In the genomic region with DNA sequence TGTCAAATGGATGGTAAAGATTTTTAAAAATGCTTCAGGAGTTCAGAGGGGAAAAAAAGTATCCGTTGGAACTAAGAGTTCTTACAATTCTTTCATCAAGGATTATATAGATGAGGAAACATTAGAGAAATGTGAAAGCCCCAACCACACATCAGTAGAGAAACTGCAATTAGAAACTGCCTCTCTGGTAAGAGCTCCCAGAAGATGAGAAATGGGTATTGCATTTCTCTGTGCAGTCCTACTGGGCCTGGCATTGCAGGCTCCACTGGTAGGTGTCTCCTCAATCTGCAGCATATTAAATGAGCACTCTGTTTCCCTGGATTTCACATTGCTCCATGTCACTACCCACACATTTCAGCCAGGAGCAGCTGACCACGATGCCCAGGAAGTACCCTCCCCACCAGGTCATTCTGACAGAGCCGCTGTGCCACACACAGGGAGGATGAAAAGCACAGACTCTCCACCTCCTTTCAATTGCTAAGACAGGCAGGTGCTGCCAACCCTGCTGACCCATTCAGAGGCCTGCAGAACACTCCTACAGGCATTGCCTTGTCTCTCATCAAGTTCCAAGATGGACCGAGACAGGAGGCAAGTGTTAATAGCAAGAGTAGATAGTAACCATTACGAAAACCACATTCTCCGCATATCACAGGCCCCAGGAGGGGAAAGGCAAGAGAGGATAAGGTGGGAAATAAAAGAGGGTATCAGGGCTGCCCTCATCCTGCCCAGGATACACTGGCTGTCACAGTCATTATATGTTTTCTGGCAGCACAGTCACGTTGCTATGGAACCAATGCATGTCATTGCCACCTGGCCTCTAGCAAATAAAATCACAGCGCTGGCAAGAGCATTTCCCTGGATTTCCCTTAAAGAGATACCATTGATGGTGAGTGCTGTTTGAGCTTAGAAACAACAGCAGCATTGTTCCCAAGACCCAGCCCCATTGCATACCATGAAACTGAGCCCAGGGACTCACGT, we compare ENCODE assay signal across 14 cellular contexts.
DNase-seq lines count a peak whose midpoint lies in the region; ATAC-seq and TF ChIP-seq lines count a peak whose summit lies in the region.
"Had no signal": no experiment of that assay in that cellular context is flagged by ENCODE, and none has a peak within 500 bp of the region (broad histone marks: within the 10 kb centered on the region; RNA-seq: fewer than 3 reads in every experiment).

No MANE protein-coding gene starts in this region.

- no peak overlapping the region for H3K56ac ChIP-seq in mesendoderm (ENCODE audit: low read length)

- no peaks in the 10 kb centered on the region for H3K9me3 ChIP-seq in MM.1S (replicated peaks; ENCODE audit: insufficient read depth, low read length)
- H3K9me3 ChIP-seq: upper lobe of left lung had no signal

- H3F3A ChIP-seq in MM.1S (ENCODE audit: insufficient read depth, low read length): peaks cover 8% of the 10 kb centered on the region; the same call in 1 of the 2 replicates

- TF ChIP-seq CTCF in MM.1S (IDR thresholded peaks at IDR 0.05; ENCODE audit: low read length): no peak

- no peaks in the 10 kb centered on the region for H3K9me2 ChIP-seq in MM.1S (replicated peaks; ENCODE audit: insufficient read depth, low read length)

- H3K4me1 ChIP-seq in MM.1S (ENCODE audit: low read length) (peaks cover 23% of the 10 kb centered on the region), mesendoderm (ENCODE audit: control insufficient read depth, low read depth, low read length) (no peaks in the 10 kb centered on the region)

- no peaks in the 10 kb centered on the region for H3K79me1 ChIP-seq in mesendoderm (ENCODE audit: low read length)

- H3K36me3 Mint-ChIP-seq in activated T-helper 2 cell treated with anti-CD3 and anti-CD28 coated beads, Interferon-gamma antibody, Interleukin-2, Interleukin-4, amounts not matched to agents 10 μg/mL and 5 μg/mL and 100 μg/mL, durations not matched to agents 14 hours and 24 hours and 36 hours (ENCODE audit: low read depth): peaks cover 54% of the 10 kb centered on the region

- H3K27ac ChIP-seq in MM.1S (ENCODE audit: low read length): peak overlapping the region; percentile 4; the same call in 1 of the 2 replicates
- H3K27ac ChIP-seq in mesendoderm (ENCODE audit: low read depth, low read length): no peak overlapping the region
- H3K27ac ChIP-seq: upper lobe of left lung had no signal

- H3K4me2 ChIP-seq in MM.1S (ENCODE audit: low read depth, low read length) (no peak overlapping the region), mesendoderm (ENCODE audit: low read length) (no peak overlapping the region)

- H3K27ac Mint-ChIP-seq in activated T-helper 2 cell treated with anti-CD3 and anti-CD28 coated beads, Interferon-gamma antibody, Interleukin-2, Interleukin-4, amounts not matched to agents 10 μg/mL and 5 μg/mL and 100 μg/mL, durations not matched to agents 14 hours and 24 hours and 36 hours: peak overlapping the region; percentile 28
- H3K27ac Mint-ChIP-seq: activated CD4-positive, alpha-beta T cell treated with anti-CD3 and anti-CD28 coated beads for 36 hours had no signal

- H3K4ac ChIP-seq in mesendoderm (ENCODE audit: low read depth, low read length): no peak overlapping the region

- H3K9ac ChIP-seq in MM.1S (ENCODE audit: low read length) (no peak overlapping the region), mesendoderm (ENCODE audit: low read length) (no peak overlapping the region)

- ATAC-seq in HG03571 (IDR thresholded peaks at IDR 0.05; ENCODE audit: unreplicated experiment): no peak
- no peak for ATAC-seq in HG02759 (IDR thresholded peaks at IDR 0.05; ENCODE audit: unreplicated experiment)
- no peak for ATAC-seq in HG02938 (IDR thresholded peaks at IDR 0.05; ENCODE audit: unreplicated experiment)
- ATAC-seq: activated CD4-positive, alpha-beta T cell treated with anti-CD3 and anti-CD28 coated beads for 36 hours had no signal

- no peak overlapping the region for H4K5ac ChIP-seq in mesendoderm (ENCODE audit: low read length)

- H2BK15ac ChIP-seq in mesendoderm (replicated peaks; ENCODE audit: low read depth): no peak overlapping the region

- no peaks in the 10 kb centered on the region for H3K79me2 ChIP-seq in MM.1S (ENCODE audit: low read length)
- no peaks in the 10 kb centered on the region for H3K79me2 ChIP-seq in mesendoderm (ENCODE audit: control insufficient read depth, insufficient read depth, low read length)

- no CpG with 5 or more reads among the region's 9 CpGs for WGBS in mesendoderm (ENCODE audit: extremely low coverage, insufficient coverage, low lambda C conversion rate)

- H3K4me3 Mint-ChIP-seq in activated T-helper 2 cell treated with anti-CD3 and anti-CD28 coated beads, Interferon-gamma antibody, Interleukin-2, Interleukin-4, amounts not matched to agents 10 μg/mL and 5 μg/mL and 100 μg/mL, durations not matched to agents 14 hours and 24 hours and 36 hours (ENCODE audit: low read depth): no peak overlapping the region
- H3K4me3 Mint-ChIP-seq: activated CD4-positive, alpha-beta T cell treated with anti-CD3 and anti-CD28 coated beads for 36 hours had no signal

- H2BK5ac ChIP-seq in mesendoderm (ENCODE audit: low read length): no peak overlapping the region

- no peak overlapping the region for H4K8ac ChIP-seq in mesendoderm (ENCODE audit: low read depth, low read length)

- no peaks in the 10 kb centered on the region for H4K20me1 ChIP-seq in MM.1S (ENCODE audit: insufficient read depth, low read length)

- H3K9me3 Mint-ChIP-seq in activated T-helper 2 cell treated with anti-CD3 and anti-CD28 coated beads, Interferon-gamma antibody, Interleukin-2, Interleukin-4, amounts not matched to agents 10 μg/mL and 5 μg/mL and 100 μg/mL, durations not matched to agents 14 hours and 24 hours and 36 hours: no peaks in the 10 kb centered on the region

- intact Hi-C loops in activated T-helper 2 cell treated with anti-CD3 and anti-CD28 coated beads, Interferon-gamma antibody, Interleukin-2, Interleukin-4, amounts not matched to agents 10 μg/mL and 5 μg/mL and 100 μg/mL, durations not matched to agents 14 hours and 24 hours and 36 hours (cut with micrococcal nuclease): loop anchor here (10.0 kb wide), 2 partner anchors 435 to 565 kb away; no protein-coding TSS in a partner anchor

- H2AK5ac ChIP-seq in mesendoderm (ENCODE audit: low read length): no peak overlapping the region

- H3K27me3 Mint-ChIP-seq in activated T-helper 2 cell treated with anti-CD3 and anti-CD28 coated beads, Interferon-gamma antibody, Interleukin-2, Interleukin-4, amounts not matched to agents 10 μg/mL and 5 μg/mL and 100 μg/mL, durations not matched to agents 14 hours and 24 hours and 36 hours (ENCODE audit: low read depth): no peaks in the 10 kb centered on the region
- H3K27me3 Mint-ChIP-seq: activated CD4-positive, alpha-beta T cell treated with anti-CD3 and anti-CD28 coated beads for 36 hours had no signal

- H3K4me3 ChIP-seq in MM.1S (ENCODE audit: low read length) (no peak overlapping the region), mesendoderm (ENCODE audit: low read length) (no peak overlapping the region)
- H3K4me3 ChIP-seq: lung, upper lobe of left lung had no signal

- no peak overlapping the region for H2AFZ ChIP-seq in MM.1S (ENCODE audit: low read length)

- H3K18ac ChIP-seq in mesendoderm (ENCODE audit: low read length): no peak overlapping the region

- no peaks in the 10 kb centered on the region for H3K36me3 ChIP-seq in MM.1S (replicated peaks; ENCODE audit: insufficient read depth, low read length)
- H3K36me3 ChIP-seq in mesendoderm (ENCODE audit: control insufficient read depth, insufficient read depth, low read length): no peaks in the 10 kb centered on the region

- peaks cover 42% of the 10 kb centered on the region for H3K4me1 Mint-ChIP-seq in activated T-helper 2 cell treated with anti-CD3 and anti-CD28 coated beads, Interferon-gamma antibody, Interleukin-2, Interleukin-4, amounts not matched to agents 10 μg/mL and 5 μg/mL and 100 μg/mL, durations not matched to agents 14 hours and 24 hours and 36 hours (ENCODE audit: low read depth)

- H2BK120ac ChIP-seq in mesendoderm (ENCODE audit: low read depth, low read length): no peak overlapping the region

- DNase-seq in G401 (ENCODE audit: low spot score) (peak; percentile 68), MM.1S (no peak), mesendoderm (peak; percentile 93)
- DNase-seq in activated T-helper 2 cell treated with anti-CD3 and anti-CD28 coated beads, Interferon-gamma antibody, Interleukin-2, Interleukin-4, amounts not matched to agents 10 μg/mL and 5 μg/mL and 100 μg/mL, durations not matched to agents 14 hours and 24 hours and 36 hours (ENCODE audit: low spot score): no peak
- DNase-seq: activated CD4-positive, alpha-beta T cell treated with anti-CD3 and anti-CD28 coated beads for 36 hours; activated gamma-delta T cell treated with Interleukin-2 at 50 U/mL for 16 hours; foreskin fibroblast; NCI-H187; retina; upper lobe of left lung had no signal

- in situ Hi-C loops in G401 (cut with HindIII; ENCODE audit: low sequenced_read_pairs): no loop called here

- no peak overlapping the region for H3K23ac ChIP-seq in mesendoderm (ENCODE audit: low read length)

- H3K27me3 ChIP-seq in MM.1S (replicated peaks; ENCODE audit: insufficient read depth, low read length): no peaks in the 10 kb centered on the region
- H3K27me3 ChIP-seq in mesendoderm (ENCODE audit: insufficient read depth, low read length, poor library complexity): no peaks in the 10 kb centered on the region
- H3K27me3 ChIP-seq: upper lobe of left lung had no signal

Comparison
In these comparisons a context has a peak if more than half of its experiments do, and no peak if none do; other contexts are left out.
1. DNase-seq: peak in G401 (single experiment) and mesendoderm (single experiment); none in MM.1S (single experiment) and activated T-helper 2 cell treated with anti-CD3 and anti-CD28 coated beads, Interferon-gamma antibody, Interleukin-2, Interleukin-4, amounts not matched to agents 10 μg/mL and 5 μg/mL and 100 μg/mL, durations not matched to agents 14 hours and 24 hours and 36 hours (single experiment).